Comparison of ENCODE assay signal across 17 cellular contexts in genomic region chr11:15145635-15146034, GRCh38. TPM values are rescaled to one million over a fixed set of nuclear protein-coding genes. Genes with fewer than 3 reads are reported as not detected.
DNase-seq lines count a peak whose midpoint lies in the region; TF ChIP-seq lines count a peak whose summit lies in the region.
"Had no signal": no experiment of that assay in that cellular context is flagged by ENCODE, and none has a peak within 500 bp of the region (broad histone marks: within the 10 kb centered on the region; RNA-seq: fewer than 3 reads in every experiment).

No MANE protein-coding gene starts in this region.

- peak overlapping the region; percentile 46 for H3K27ac ChIP-seq in hepatocyte
- H3K27ac ChIP-seq: left ventricle myocardium inferior, thyroid gland had no signal

- H3K4me1 ChIP-seq in hepatocyte (ENCODE audit: insufficient read depth), result no peaks in the 10 kb centered on the region
- peaks cover 37% of the 10 kb centered on the region for H3K4me1 ChIP-seq in skeletal muscle satellite cell (ENCODE audit: control insufficient read depth, insufficient read depth, low read length)
- H3K4me1 ChIP-seq: left ventricle myocardium inferior had no signal

- no peaks in the 10 kb centered on the region for H3K79me2 ChIP-seq in hepatocyte

- H3K4me3 ChIP-seq in hepatocyte, result no peak overlapping the region
- H3K4me3 ChIP-seq in skeletal muscle satellite cell (ENCODE audit: low read length), result no peak overlapping the region
- H3K4me3 ChIP-seq: left ventricle myocardium inferior, thyroid gland had no signal

- peak overlapping the region; percentile 10 for H3K9ac ChIP-seq in skeletal muscle satellite cell (ENCODE audit: low read depth, low read length)

- no peak overlapping the region for H3K4me2 ChIP-seq in hepatocyte
- H3K4me2 ChIP-seq in skeletal muscle satellite cell (ENCODE audit: low read length), result no peak overlapping the region

- 56% methylated on average over 1 of the region's 1 CpG for WGBS in hepatocyte (ENCODE audit: low lambda C conversion rate, missing lambda C conversion rate)

- no peaks in the 10 kb centered on the region for H3K9me2 ChIP-seq in hepatocyte (replicated peaks; ENCODE audit: insufficient read depth)

- no peaks in the 10 kb centered on the region for H4K20me1 ChIP-seq in hepatocyte (ENCODE audit: insufficient read depth, poor library complexity, severe bottlenecking)

- DNase-seq in EH (ENCODE audit: low read depth) (peak; percentile 25), NCI-H2029 treated with DMSO at 0.1 percent for 48 hours (lab: John Stamatoyannopoulos, UW) (peak; percentile 19), hepatocyte (ENCODE audit: low spot score) (peak; percentile 30), NCI-H510A treated with DMSO at 0.1 percent for 48 hours (lab: John Stamatoyannopoulos, UW) (no peak), NCI-H1417 treated with DMSO at 0.1 percent for 48 hours (lab: John Stamatoyannopoulos, UW) (no peak), HK-2 (ENCODE audit: unreplicated experiment) (no peak), EL (no peak)
- DNase-seq: activated CD4-positive, alpha-beta T cell treated with anti-CD3 and anti-CD28 coated beads, Interleukin-2, amount 50 U/mL, for 48 hours; activated gamma-delta T cell treated with Interleukin-2 at 50 U/mL for 16 hours; left ventricle myocardium inferior; NCI-H1930; nucleus accumbens; Right ventricle myocardium superior; stimulated activated naive B cell treated with anti-CD40 and anti-IgM and Interleukin-4, amounts not matched to agents 10 μg/mL and 1 μg/mL and 100 μg/mL, for 72 hours; thyroid gland had no signal

- TF ChIP-seq CTCF in hepatocyte (IDR thresholded peaks at IDR 0.05; ENCODE audit: poor library complexity), result no peak

- no peaks in the 10 kb centered on the region for H3K9me3 ChIP-seq in hepatocyte (ENCODE audit: low read depth)
- no peaks in the 10 kb centered on the region for H3K9me3 ChIP-seq in skeletal muscle satellite cell (replicated peaks; ENCODE audit: low read length)
- H3K9me3 ChIP-seq: left ventricle myocardium inferior, thyroid gland had no signal

- no peaks in the 10 kb centered on the region for H3K27me3 ChIP-seq in hepatocyte
- H3K27me3 ChIP-seq in skeletal muscle satellite cell (ENCODE audit: control insufficient read depth, insufficient read depth, low read length), result no peaks in the 10 kb centered on the region
- H3K27me3 ChIP-seq: thyroid gland had no signal

- H2AFZ ChIP-seq in hepatocyte, result no peak overlapping the region

- H3K36me3 ChIP-seq in hepatocyte (replicated peaks; ENCODE audit: insufficient read depth, low read depth), result no peaks in the 10 kb centered on the region
- H3K36me3 ChIP-seq in skeletal muscle satellite cell (ENCODE audit: insufficient read depth, low read length), result peaks cover 6% of the 10 kb centered on the region
- H3K36me3 ChIP-seq: left ventricle myocardium inferior, thyroid gland had no signal

RNA-seq across cellular contexts. Expression of gene INSC, which starts 30.9 kb away (rescaled TPM):
- total RNA-seq in hepatocyte, result 0.10 TPM in 1 of 2 replicates, not detected in the other
- polyA plus RNA-seq in hepatocyte, result not detected in 2 replicates
- total RNA-seq in skeletal muscle satellite cell (2012; rRNA removed), result 22.1 and 42.4 TPM in 2 replicates
- total RNA-seq: dermis microvascular lymphatic vessel endothelial cell had no signal

Comparison
In these comparisons a context has a peak if more than half of its experiments do, and no peak if none do; other contexts are left out.
1. DNase-seq: peak in EH (single experiment), NCI-H2029 treated with DMSO at 0.1 percent for 48 hours (single experiment) and hepatocyte (single experiment); none in NCI-H510A treated with DMSO at 0.1 percent for 48 hours (single experiment), NCI-H1417 treated with DMSO at 0.1 percent for 48 hours (single experiment), HK-2 (single experiment) and EL (single experiment).